ENCODE assay signal across 10 cellular contexts in the genomic region with DNA sequence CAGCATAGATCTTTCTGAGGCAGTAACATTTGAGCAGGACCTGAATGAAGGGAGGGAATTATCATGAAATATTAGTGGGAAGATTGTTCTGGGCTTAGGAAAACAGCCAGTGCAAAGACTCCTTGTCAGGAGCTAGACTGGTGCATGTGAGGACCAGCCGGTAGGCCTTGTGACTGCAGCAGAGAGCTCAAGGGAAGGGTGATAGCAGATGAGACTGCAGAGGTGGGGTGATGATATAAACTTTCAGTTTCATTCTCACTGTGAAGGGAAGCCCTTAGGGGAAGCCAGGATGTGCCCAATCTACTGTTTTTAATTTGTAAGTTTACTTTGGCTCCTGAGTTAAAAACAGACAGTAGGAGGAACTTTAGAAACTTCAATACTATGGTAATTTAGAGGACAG. TPM values are rescaled to one million over a fixed set of nuclear protein-coding genes. Genes with fewer than 3 reads are reported as not detected.
DNase-seq lines count a peak whose midpoint lies in the region; ATAC-seq, FAIRE-seq and TF ChIP-seq lines count a peak whose summit lies in the region.
"Had no signal": no experiment of that assay in that cellular context is flagged by ENCODE, and none has a peak within 500 bp of the region (broad histone marks: within the 10 kb centered on the region; RNA-seq: fewer than 3 reads in every experiment).

No MANE protein-coding gene starts in this region.

- intact Hi-C loops in GM12878 (cut with micrococcal nuclease; ENCODE audit: unreplicated experiment), result no loop called here

- CTCF ChIA-PET in GM12878 (lab: Yijun Ruan, JAX), result interaction anchor here (1.0 to 1.9 kb wide), 7 partner anchors 10 to 200 kb away, joined by 3 to 15 read pairs (median 5); a partner anchor contains a TSS

- no peaks in the 10 kb centered on the region for H3K27me3 Mint-ChIP-seq in glutamatergic neuron (ENCODE audit: unreplicated experiment)

- H3K4me3 ChIP-seq in GM12878 (no peak overlapping the region), osteoblast (ENCODE audit: insufficient read depth, low read length) (peak overlapping the region; percentile 41)
- H3K4me3 ChIP-seq: SJSA1 had no signal

- H3K27me3 ChIP-seq in GM12878 (replicated peaks in 1 of 2; ENCODE audit: control insufficient read depth in 2 of 2, insufficient read depth in 2 of 2, low read length in 1 of 2) (no peaks in the 10 kb centered on the region), osteoblast (ENCODE audit: insufficient read depth, low read length) (no peaks in the 10 kb centered on the region)
- H3K27me3 ChIP-seq: SJSA1 had no signal

- peaks cover 4% of the 10 kb centered on the region for H3K4me1 Mint-ChIP-seq in glutamatergic neuron (ENCODE audit: low read depth, unreplicated experiment)

- peak overlapping the region; percentile 72 for H3K27ac ChIP-seq in GM12878 (ENCODE audit: control insufficient read depth, insufficient read depth)
- H3K27ac ChIP-seq in osteoblast (ENCODE audit: low read depth, low read length), result peak overlapping the region; percentile 94
- H3K27ac ChIP-seq: SJSA1 had no signal

- POLR2A ChIA-PET in GM12878 (lab: Charles Lee), result interaction anchor here (0.7 to 1.3 kb wide), 4 partner anchors 20 to 370 kb away, joined by 3 to 5 read pairs (median 4); a partner anchor contains a TSS

- H4K20me1 ChIP-seq in GM12878 (ENCODE audit: control insufficient read depth, insufficient read depth), result no peaks in the 10 kb centered on the region
- no peaks in the 10 kb centered on the region for H4K20me1 ChIP-seq in osteoblast (ENCODE audit: insufficient read depth, low read length)

- TF ChIP-seq RAD21 in GM12878 (IDR thresholded peaks at IDR 0.05; ENCODE audit: insufficient read depth, low read depth, low read length), result no peak

- peak; percentile 97 for ATAC-seq in GM18520 (IDR thresholded peaks at IDR 0.05; ENCODE audit: unreplicated experiment)
- peak; percentile 99 for ATAC-seq in HG02884 (IDR thresholded peaks at IDR 0.05; ENCODE audit: unreplicated experiment)
- peak; percentile 97 for ATAC-seq in GM12878

- peak overlapping the region; percentile 82 for H2AFZ ChIP-seq in GM12878 (ENCODE audit: control insufficient read depth, low read depth, low read length)
- H2AFZ ChIP-seq in osteoblast (ENCODE audit: low read length), result peak overlapping the region; percentile 83

- H3K27ac Mint-ChIP-seq in glutamatergic neuron (ENCODE audit: unreplicated experiment), result no peak overlapping the region

- SMC1A ChIA-PET in GM12878 (lab: Charles Lee; ENCODE audit: uncharacterized antibody, unreplicated experiment), result interaction anchor here (0.6 to 2.3 kb wide), 16 partner anchors 8 to 85 kb away, joined by 3 to 10 read pairs (median 4); no protein-coding TSS in a partner anchor

- no peaks in the 10 kb centered on the region for H3K36me3 Mint-ChIP-seq in glutamatergic neuron (ENCODE audit: unreplicated experiment)

- no peaks in the 10 kb centered on the region for H3K36me3 ChIP-seq in GM12878 (ENCODE audit: control insufficient read depth in 2 of 2, insufficient read depth in 2 of 2, low read length in 1 of 2)
- H3K36me3 ChIP-seq in osteoblast (ENCODE audit: insufficient read depth, low read length), result no peaks in the 10 kb centered on the region
- H3K36me3 ChIP-seq: SJSA1 had no signal

- no peak overlapping the region for H3K4me3 Mint-ChIP-seq in glutamatergic neuron (ENCODE audit: unreplicated experiment)

- H3K4me1 ChIP-seq in GM12878 (ENCODE audit: control insufficient read depth, insufficient read depth, low read length), result peaks cover 34% of the 10 kb centered on the region
- peaks cover 61% of the 10 kb centered on the region for H3K4me1 ChIP-seq in osteoblast (ENCODE audit: insufficient read depth, low read length)
- H3K4me1 ChIP-seq: SJSA1 had no signal

- in situ Hi-C loops in GM12878 (cut with MboI), result no loop called here

- DNase-seq in RPMI8226 (peak; percentile 62), GM12878 (ENCODE audit: low read depth, low spot score) (peak; percentile 86), osteoblast (ENCODE audit: insufficient read length, low spot score, missing footprints) (no peak), occipital lobe (lab: John Stamatoyannopoulos, UW) (no peak), DMS 273 treated with DMSO at 0.1 percent for 48 hours (lab: John Stamatoyannopoulos, UW) (no peak), glutamatergic neuron (no peak)

- BruUV-seq in GM12878 (replicated peaks; lab: Mats Ljungman, UMichigan), result no TSS peak

- RAD21 ChIA-PET in GM12878 (lab: Charles Lee; ENCODE audit: unreplicated experiment), result interaction anchor here (0.6 to 1.6 kb wide), 12 partner anchors 8 to 242 kb away, joined by 3 to 10 read pairs (median 4); no protein-coding TSS in a partner anchor

- TF ChIP-seq EP300 in GM12878 (IDR thresholded peaks at IDR 0.05; ENCODE audit: borderline replicate concordance in 1 of 2, control insufficient read depth in 1 of 2, low read depth in 2 of 2, low read length in 2 of 2), result peak in 1 of 2 experiments; percentile 61; a peak in 2 of 4 replicates

- TF ChIP-seq CTCF in GM12878 (IDR thresholded peaks at IDR 0.05 in 2 of 3, conservative IDR thresholded peaks at IDR 0.05 in 1 of 3; ENCODE audit: control insufficient read depth in 2 of 3, extremely low read depth in 1 of 3, insufficient read depth in 1 of 3, low read depth in 3 of 3, low read length in 3 of 3) (0 out of 6 replicates have a peak, but pooled peaks of 1 of the 3 experiments have one; percentile 8), osteoblast (IDR thresholded peaks at IDR 0.05; ENCODE audit: extremely low read depth, low read depth, low read length) (no peak), glutamatergic neuron (IDR thresholded peaks at IDR 0.05; ENCODE audit: partially characterized antibody, unreplicated experiment) (no peak)

- H3K9me3 Mint-ChIP-seq in glutamatergic neuron (ENCODE audit: unreplicated experiment), result no peaks in the 10 kb centered on the region

- no peak overlapping the region; the same call in 1 of the 2 replicates for H3K9ac ChIP-seq in GM12878 (ENCODE audit: control insufficient read depth, insufficient read depth, low read length)

- H3K79me2 ChIP-seq in GM12878 (ENCODE audit: control insufficient read depth, insufficient read depth, low read length), result no peaks in the 10 kb centered on the region
- H3K79me2 ChIP-seq in osteoblast (ENCODE audit: insufficient read depth, low read length), result no peaks in the 10 kb centered on the region

- H3K4me2 ChIP-seq in GM12878 (ENCODE audit: control insufficient read depth, insufficient read depth), result peak overlapping the region; percentile 74
- H3K4me2 ChIP-seq in osteoblast (ENCODE audit: insufficient read depth, low read length), result peak overlapping the region; percentile 76

- peak; percentile 89 for FAIRE-seq in GM12878 (lab: Jason Lieb, UNC)

- H3K9me3 ChIP-seq in GM12878 (replicated peaks; ENCODE audit: control insufficient read depth, insufficient read depth, low read length) (peaks cover 3% of the 10 kb centered on the region; the same call in 2 of the 3 replicates), osteoblast (ENCODE audit: low read depth, low read length) (no peaks in the 10 kb centered on the region)
- H3K9me3 ChIP-seq: SJSA1 had no signal

- peak; percentile 52; the same call in 1 of the 2 replicates for TF ChIP-seq POLR2A in GM12878 (IDR thresholded peaks at IDR 0.05; ENCODE audit: low read depth, low read length)

- 6% methylated on average over 1 of the region's 1 CpG for WGBS in GM12878 (ENCODE audit: insufficient coverage, insufficient replicate concordance, low lambda C conversion rate, missing lambda C conversion rate)

TF ChIP-seq in GM12878, 131 proteins besides CTCF, POLR2A, EP300 and RAD21 (continues in another document):
- TF ChIP-seq JUNB (IDR thresholded peaks at IDR 0.05) (peak; percentile 90), ZBED1 (IDR thresholded peaks at IDR 0.05; ENCODE audit: borderline replicate concordance) (peak; percentile 44; the same call in 1 of the 2 replicates), BACH1 (IDR thresholded peaks at IDR 0.05; ENCODE audit: borderline replicate concordance) (no peak)

RNA-seq across cellular contexts. Expression of a gene that starts 12.4 kb away (rescaled TPM):
- not detected in 2 replicates for total RNA-seq in GM12878 (2013; cell fraction: nucleolus; rRNA removed)
- not detected in 2 replicates for total RNA-seq in GM12878 (2014; rRNA removed)
- total RNA-seq in GM12878 (2014; rRNA removed; fragmentation: Illumina TruSeq; extraction: Trizol), result not detected in 2 replicates
- total RNA-seq in GM12878 (2021), result not detected in 2 replicates
- not detected for polyA plus RNA-seq in GM12878 (2011; ENCODE audit: low read depth)
- polyA plus RNA-seq in GM12878 (2011; rRNA removed), result not detected in 2 replicates
- not detected in 2 replicates for polyA plus RNA-seq in GM12878 (2011; cell fraction: cytosol; rRNA removed)
- polyA plus RNA-seq in GM12878 (2011; cell fraction: nucleus; rRNA removed), result not detected in 2 replicates
- not detected in 2 replicates for polyA plus RNA-seq in GM12878 (2012)
- polyA plus RNA-seq in GM12878 (2014; fragmentation: Illumina TruSeq; extraction: Trizol), result not detected in 2 replicates
- not detected for polyA plus RNA-seq in GM12878 (2014; fragmentation: Nextera tagmentation; extraction: Ambion mirVana)
- not detected in 2 replicates for polyA plus RNA-seq in GM12878 (2014; rRNA removed)
- not detected for polyA plus RNA-seq in GM12878 (2016; fragmentation: Nextera tagmentation; extraction: Ambion mirVana)
- polyA minus RNA-seq in GM12878 (2011; rRNA and poly(A)+ RNA removed), result not detected in 2 replicates
- not detected in 2 replicates for polyA minus RNA-seq in GM12878 (2011; cell fraction: cytosol; rRNA and poly(A)+ RNA removed)
- not detected in 2 replicates for polyA minus RNA-seq in GM12878 (2011; cell fraction: nucleus; rRNA and poly(A)+ RNA removed)
- not detected in 2 replicates for total RNA-seq in osteoblast
- not detected for total RNA-seq in occipital lobe
- total RNA-seq in glutamatergic neuron (ENCODE audit: unreplicated experiment), result not detected
- total RNA-seq: SJSA1, skeletal muscle tissue had no signal

RNA-seq across cellular contexts. Expression of a gene that starts 15.4 kb away (rescaled TPM):
- total RNA-seq in GM12878 (2013; cell fraction: nucleolus; rRNA removed), result not detected in 2 replicates
- total RNA-seq in GM12878 (2014; rRNA removed), result not detected in 2 replicates
- not detected in 2 replicates for total RNA-seq in GM12878 (2014; rRNA removed; fragmentation: Illumina TruSeq; extraction: Trizol)
- not detected in 2 replicates for total RNA-seq in GM12878 (2021)
- not detected for polyA plus RNA-seq in GM12878 (2011; ENCODE audit: low read depth)
- not detected in 2 replicates for polyA plus RNA-seq in GM12878 (2011; rRNA removed)
- polyA plus RNA-seq in GM12878 (2011; cell fraction: cytosol; rRNA removed), result not detected in 2 replicates
- not detected in 2 replicates for polyA plus RNA-seq in GM12878 (2011; cell fraction: nucleus; rRNA removed)
- not detected in 2 replicates for polyA plus RNA-seq in GM12878 (2012)
- not detected in 2 replicates for polyA plus RNA-seq in GM12878 (2014; fragmentation: Illumina TruSeq; extraction: Trizol)
- not detected for polyA plus RNA-seq in GM12878 (2014; fragmentation: Nextera tagmentation; extraction: Ambion mirVana)
- not detected in 2 replicates for polyA plus RNA-seq in GM12878 (2014; rRNA removed)
- not detected for polyA plus RNA-seq in GM12878 (2016; fragmentation: Nextera tagmentation; extraction: Ambion mirVana)
- not detected in 2 replicates for polyA minus RNA-seq in GM12878 (2011; rRNA and poly(A)+ RNA removed)
- polyA minus RNA-seq in GM12878 (2011; cell fraction: cytosol; rRNA and poly(A)+ RNA removed), result not detected in 2 replicates
- polyA minus RNA-seq in GM12878 (2011; cell fraction: nucleus; rRNA and poly(A)+ RNA removed), result not detected in 2 replicates
- 2.4 and 3.6 TPM in 2 replicates for total RNA-seq in osteoblast
- not detected for total RNA-seq in occipital lobe
- not detected for total RNA-seq in glutamatergic neuron (ENCODE audit: unreplicated experiment)
- total RNA-seq: SJSA1, skeletal muscle tissue had no signal

Comparison
In these comparisons a context has a peak if more than half of its experiments do, and no peak if none do; other contexts are left out.
1. DNase-seq: peak in RPMI8226 (single experiment) and GM12878 (single experiment); none in osteoblast (single experiment), occipital lobe (single experiment), DMS 273 treated with DMSO at 0.1 percent for 48 hours (single experiment) and glutamatergic neuron (single experiment).
2. Peak in every context shown above with its lines, with median percentiles within 50 percentile points of each other: ATAC-seq.